In the genomic region with DNA sequence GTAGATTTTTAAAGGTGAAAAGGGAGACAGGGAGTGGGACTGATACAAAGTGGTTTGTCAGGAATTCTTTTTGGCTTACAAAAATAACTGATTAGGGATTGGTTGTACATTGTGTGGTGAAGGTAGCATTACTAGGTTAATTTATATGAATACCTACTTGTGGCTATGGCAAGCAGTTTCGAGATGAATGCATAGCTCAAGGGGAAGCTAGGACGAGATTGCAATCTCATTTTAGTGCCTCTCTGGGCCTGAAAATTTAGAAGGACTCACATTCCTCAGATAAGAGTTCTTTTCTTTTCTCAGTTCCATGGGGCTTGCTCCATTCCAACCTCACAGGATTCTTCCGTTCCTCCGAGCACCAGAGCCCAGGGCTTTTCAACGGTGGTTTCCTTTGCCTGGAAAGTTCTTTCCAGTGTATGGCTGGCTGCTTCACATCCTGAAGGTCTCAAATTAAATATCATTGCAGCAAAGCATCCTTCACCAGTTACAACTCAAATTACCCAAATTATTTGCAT, we compare ENCODE assay signal across 1 cellular context.
TF ChIP-seq lines count a peak whose summit lies in the region.

No MANE protein-coding gene starts in this region.

TF ChIP-seq in H1, 55 proteins besides CTCF, POLR2A, EP300 and RAD21:
- no peak for TF ChIP-seq JUND (IDR thresholded peaks at IDR 0.05; ENCODE audit: low read length)
- no peak for TF ChIP-seq NRF1 (IDR thresholded peaks at IDR 0.05; ENCODE audit: low read depth, low read length)
- no peak for TF ChIP-seq SRF (IDR thresholded peaks at IDR 0.05; ENCODE audit: low read depth, low read length)
- TF ChIP-seq POLR2AphosphoS5 (IDR thresholded peaks at IDR 0.05; ENCODE audit: low read depth, low read length), result no peak
- TF ChIP-seq KDM5A (IDR thresholded peaks at IDR 0.05; ENCODE audit: low read length), result no peak
- no peak for TF ChIP-seq SAP30 (IDR thresholded peaks at IDR 0.05; ENCODE audit: insufficient read depth, insufficient replicate concordance, low read length)
TF ChIP-seq in H1: peak in this region for 0.
